In the genomic region with DNA sequence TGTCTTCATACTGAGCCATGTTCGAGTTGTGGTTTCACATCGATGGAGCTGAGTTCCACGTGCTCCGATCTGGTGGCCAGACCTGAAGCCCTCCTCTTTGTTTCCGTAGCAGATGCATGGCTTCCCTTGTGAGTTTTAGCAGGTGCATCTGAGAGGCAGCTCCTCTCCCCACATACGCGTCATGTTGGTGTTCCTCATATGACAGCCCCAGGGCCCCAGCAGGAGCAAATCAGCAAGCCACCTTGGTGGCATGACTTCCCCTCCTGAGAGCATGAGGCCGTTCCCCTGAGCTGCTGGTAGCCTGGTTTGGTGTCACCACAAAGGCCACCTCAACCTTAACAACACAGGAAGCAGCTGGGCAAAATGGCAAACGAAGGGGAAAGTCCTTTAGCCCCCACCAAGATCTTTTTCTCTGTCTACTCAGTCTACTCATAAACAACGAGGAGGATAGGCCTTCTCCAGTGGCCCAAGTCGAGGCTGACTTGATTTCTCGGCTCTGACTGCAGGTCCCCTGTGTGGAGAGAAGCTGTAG, we compare ENCODE assay signal across 9 cellular contexts. TPM values are rescaled to one million over a fixed set of nuclear protein-coding genes. Genes with fewer than 3 reads are reported as not detected.
DNase-seq lines count a peak whose midpoint lies in the region; ATAC-seq and TF ChIP-seq lines count a peak whose summit lies in the region.
"Had no signal": no experiment of that assay in that cellular context is flagged by ENCODE, and none has a peak within 500 bp of the region (broad histone marks: within the 10 kb centered on the region; RNA-seq: fewer than 3 reads in every experiment).

No MANE protein-coding gene starts in this region.

- peak overlapping the region; percentile 97 for H3K27ac Mint-ChIP-seq in activated T-cell treated with anti-CD3 and anti-CD28 coated beads, Interleukin-2, amount 50 U/mL, for 24 hours
- peak overlapping the region; percentile 93 to 99 for H3K27ac Mint-ChIP-seq in natural killer cell

- no peaks in the 10 kb centered on the region for H3K36me3 ChIP-seq in H7 (replicated peaks; ENCODE audit: control insufficient read depth, insufficient read depth, low read length)
- H3K36me3 ChIP-seq: heart right ventricle had no signal

- DNase-seq in GM12865 (ENCODE audit: low read depth) (peak; percentile 96), NCI-H2029 (lab: John Stamatoyannopoulos, UW) (peak; percentile 71), natural killer cell (peak; percentile 80), HPDE6-E6E7 (ENCODE audit: extremely low spot score) (no peak), H7 (no peak), HT-29 (ENCODE audit: low spot score) (no peak)
- peak; percentile 83 for DNase-seq in activated T-cell treated with anti-CD3 and anti-CD28 coated beads, Interleukin-2, amount 50 U/mL, for 24 hours
- DNase-seq: heart right ventricle had no signal

- peak; percentile 82 for ATAC-seq in GM21723 (IDR thresholded peaks at IDR 0.05; ENCODE audit: unreplicated experiment)
- ATAC-seq in natural killer cell, result peak; percentile 81 to 91 (median 91)

- peak overlapping the region; percentile 53 for H3K4me3 ChIP-seq in GM12865 (ENCODE audit: low read depth, low read length)
- H3K4me3 ChIP-seq in H7 (ENCODE audit: insufficient read depth, low read depth, low read length), result no peak overlapping the region

- H3K27me3 Mint-ChIP-seq in activated T-cell treated with anti-CD3 and anti-CD28 coated beads, Interleukin-2, amount 50 U/mL, for 24 hours, result no peaks in the 10 kb centered on the region
- no peaks in the 10 kb centered on the region for H3K27me3 Mint-ChIP-seq in natural killer cell (ENCODE audit: low read depth in 2 of 2)

- peaks cover 7% of the 10 kb centered on the region; the same call in 1 of the 2 replicates for H3K27me3 ChIP-seq in H7 (ENCODE audit: control insufficient read depth, insufficient read depth, low read length)

- H3K4me3 Mint-ChIP-seq in activated T-cell treated with anti-CD3 and anti-CD28 coated beads, Interleukin-2, amount 50 U/mL, for 24 hours, result peak overlapping the region; percentile 95
- peak overlapping the region; percentile 89 for H3K4me3 Mint-ChIP-seq in natural killer cell

- peaks cover 90% of the 10 kb centered on the region for H3K4me1 Mint-ChIP-seq in activated T-cell treated with anti-CD3 and anti-CD28 coated beads, Interleukin-2, amount 50 U/mL, for 24 hours (ENCODE audit: low read depth)
- peaks cover 95 to 96% of the 10 kb centered on the region in 2 donors for H3K4me1 Mint-ChIP-seq in natural killer cell

- TF ChIP-seq CTCF in GM12865 (IDR thresholded peaks at IDR 0.05; ENCODE audit: insufficient read depth, low read depth, low read length, missing control alignments) (no peak), natural killer cell (IDR thresholded peaks at IDR 0.05) (no peak)

- H3K36me3 Mint-ChIP-seq in activated T-cell treated with anti-CD3 and anti-CD28 coated beads, Interleukin-2, amount 50 U/mL, for 24 hours (ENCODE audit: low read depth), result peaks cover 61% of the 10 kb centered on the region
- H3K36me3 Mint-ChIP-seq in natural killer cell, result no peaks in the 10 kb centered on the region

- no peaks in the 10 kb centered on the region for H3K9me3 Mint-ChIP-seq in activated T-cell treated with anti-CD3 and anti-CD28 coated beads, Interleukin-2, amount 50 U/mL, for 24 hours
- H3K9me3 Mint-ChIP-seq in natural killer cell, result no peaks in the 10 kb centered on the region

- intact Hi-C loops in natural killer cell (cut with micrococcal nuclease), result loop anchor here (1.0 to 5.0 kb wide), 7 partner anchors 19 to 240 kb away; partner anchors contain the start of gene MED7

RNA-seq across cellular contexts. Expression of gene CYFIP2, which starts 5.9 kb away (rescaled TPM):
- 100 to 1,000 TPM; 464 to 542 (median 532) TPM for total RNA-seq in natural killer cell
- 14.3 and 20.5 TPM in 2 replicates for total RNA-seq in H7 (2014; rRNA removed; shearing (Covaris generic))
- total RNA-seq in HT-29 (2014; rRNA removed; shearing (Covaris generic)), result 14.8 and 14.9 TPM in 2 replicates

Comparison
In these comparisons a context has a peak if more than half of its experiments do, and no peak if none do; other contexts are left out.
1. DNase-seq: peak in GM12865 (single experiment), NCI-H2029 (single experiment), activated T-cell treated with anti-CD3 and anti-CD28 coated beads, Interleukin-2, amount 50 U/mL, for 24 hours (single experiment) and natural killer cell (single experiment); none in HPDE6-E6E7 (single experiment), H7 (single experiment) and HT-29 (single experiment).
2. RNA of gene CYFIP2, which starts 5.9 kb away (total RNA-seq): 464 to 542 TPM in natural killer cell; 14.8 to 14.9 TPM in HT-29 and 14.3 to 20.5 TPM in H7; every median in the first group is over 10 times any median in the second.